ENCODE assay signal across 14 cellular contexts in the genomic region with DNA sequence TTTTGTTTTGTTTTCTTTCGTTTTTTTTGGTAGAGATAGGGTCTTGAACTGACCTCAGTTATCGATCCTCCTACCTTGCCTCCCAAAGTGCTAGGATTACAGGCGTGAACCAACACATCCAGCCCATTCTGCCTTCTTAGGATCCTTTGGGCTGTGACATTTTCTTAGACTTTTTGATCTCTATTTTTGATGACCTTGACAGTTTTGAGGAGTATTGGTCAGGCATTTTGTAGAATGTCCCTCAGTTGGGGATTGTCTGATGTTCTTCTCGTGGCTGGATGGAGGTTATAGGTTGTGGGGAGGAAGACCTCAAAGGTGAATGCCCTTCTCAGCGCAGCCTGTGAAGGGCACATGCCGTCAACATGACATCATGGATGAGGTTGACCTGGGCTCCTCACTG. TPM values are rescaled to one million over a fixed set of nuclear protein-coding genes. Genes with fewer than 3 reads are reported as not detected.
A peak's percentile ranks its signal among the peaks of the same experiment; 100 is the strongest.
DNase-seq lines count a peak whose midpoint lies in the region; ATAC-seq and TF ChIP-seq lines count a peak whose summit lies in the region.
"Had no signal": no experiment of that assay in that cellular context is flagged by ENCODE, and none has a peak within 500 bp of the region (broad histone marks: within the 10 kb centered on the region; RNA-seq: fewer than 3 reads in every experiment).

No MANE protein-coding gene starts in this region.

- peak overlapping the region; percentile 10 to 20 for H3K27ac Mint-ChIP-seq in stimulated activated naive CD8-positive, alpha-beta T cell treated with anti-CD3 and anti-CD28 coated beads, Interleukin-15, amount 100 ng/mL, for 72 hours
- peak overlapping the region; percentile 13 for H3K27ac Mint-ChIP-seq in activated T-helper 17 cell treated with anti-CD3 and anti-CD28 coated beads, Interleukin-2, amount 50 U/mL, for 72 hours
- peak overlapping the region; percentile 18 for H3K27ac Mint-ChIP-seq in type B pancreatic cell

- ATAC-seq in stimulated activated naive CD8-positive, alpha-beta T cell treated with anti-CD3 and anti-CD28 coated beads, Interleukin-15, amount 100 ng/mL, for 72 hours = no peak
- ATAC-seq in stimulated activated naive CD8-positive, alpha-beta T cell treated with anti-CD3 and anti-CD28 coated beads, Interleukin-15, Interleukin-2, amounts not matched to agents 100 U/mL and 50 U/mL, for 24 hours = no peak
- ATAC-seq in activated T-helper 17 cell treated with anti-CD3 and anti-CD28 coated beads, Interleukin-2, amount 50 U/mL, for 72 hours (replicated peaks) = no peak
- ATAC-seq in GM21423 (IDR thresholded peaks at IDR 0.05; ENCODE audit: unreplicated experiment) = no peak
- ATAC-seq: Panc1 had no signal

- H3K27me3 Mint-ChIP-seq in stimulated activated naive CD8-positive, alpha-beta T cell treated with anti-CD3 and anti-CD28 coated beads, Interleukin-15, amount 100 ng/mL, for 72 hours = no peaks in the 10 kb centered on the region
- H3K27me3 Mint-ChIP-seq in activated T-helper 17 cell treated with anti-CD3 and anti-CD28 coated beads, Interleukin-2, amount 50 U/mL, for 72 hours = no peaks in the 10 kb centered on the region
- no peaks in the 10 kb centered on the region for H3K27me3 Mint-ChIP-seq in type B pancreatic cell

- no peak overlapping the region for H3K4me3 Mint-ChIP-seq in stimulated activated naive CD8-positive, alpha-beta T cell treated with anti-CD3 and anti-CD28 coated beads, Interleukin-15, amount 100 ng/mL, for 72 hours
- H3K4me3 Mint-ChIP-seq in activated T-helper 17 cell treated with anti-CD3 and anti-CD28 coated beads, Interleukin-2, amount 50 U/mL, for 72 hours = no peak overlapping the region
- no peak overlapping the region for H3K4me3 Mint-ChIP-seq in type B pancreatic cell

- H3K36me3 Mint-ChIP-seq in activated T-helper 17 cell treated with anti-CD3 and anti-CD28 coated beads, Interleukin-2, amount 50 U/mL, for 72 hours (ENCODE audit: low read depth) = peaks cover 33% of the 10 kb centered on the region
- peaks cover 12% of the 10 kb centered on the region for H3K36me3 Mint-ChIP-seq in type B pancreatic cell

- no peak for TF ChIP-seq CTCF in type B pancreatic cell (conservative IDR thresholded peaks at IDR 0.05)

- no peak for DNase-seq in stimulated activated naive CD8-positive, alpha-beta T cell treated with anti-CD3 and anti-CD28 coated beads, Interleukin-15, amount 100 ng/mL, for 72 hours
- DNase-seq in stimulated activated naive CD8-positive, alpha-beta T cell treated with anti-CD3 and anti-CD28 coated beads, Interleukin-15, Interleukin-2, amounts not matched to agents 100 U/mL and 50 U/mL, for 24 hours = no peak
- DNase-seq in type B pancreatic cell (ENCODE audit: extremely low spot score, unreplicated experiment) (no peak), NCI-H2081 (lab: John Stamatoyannopoulos, UW) (no peak)
- DNase-seq: H7, Karpas-422, NCI-H187 treated with DMSO at 0.1 percent for 48 hours, NCI-H2171, NCI-H510A treated with DMSO at 0.1 percent for 48 hours, Right ventricle myocardium superior, SK-N-SH had no signal

- no peaks in the 10 kb centered on the region for H3K9me3 Mint-ChIP-seq in stimulated activated naive CD8-positive, alpha-beta T cell treated with anti-CD3 and anti-CD28 coated beads, Interleukin-15, amount 100 ng/mL, for 72 hours
- H3K9me3 Mint-ChIP-seq in activated T-helper 17 cell treated with anti-CD3 and anti-CD28 coated beads, Interleukin-2, amount 50 U/mL, for 72 hours = no peaks in the 10 kb centered on the region
- H3K9me3 Mint-ChIP-seq in type B pancreatic cell = no peaks in the 10 kb centered on the region

- H3K4me1 Mint-ChIP-seq in stimulated activated naive CD8-positive, alpha-beta T cell treated with anti-CD3 and anti-CD28 coated beads, Interleukin-15, amount 100 ng/mL, for 72 hours = peaks cover 29% of the 10 kb centered on the region
- H3K4me1 Mint-ChIP-seq in activated T-helper 17 cell treated with anti-CD3 and anti-CD28 coated beads, Interleukin-2, amount 50 U/mL, for 72 hours = peaks cover 4% of the 10 kb centered on the region
- no peaks in the 10 kb centered on the region for H3K4me1 Mint-ChIP-seq in type B pancreatic cell (ENCODE audit: unreplicated experiment)

RNA-seq across cellular contexts. Expression of a gene that starts 8.6 kb away (rescaled TPM):
- 10 to 100 TPM; 38.3 to 45.2 TPM for total RNA-seq in activated T-helper 17 cell treated with anti-CD3 and anti-CD28 coated beads, Interleukin-2, amount 50 U/mL, for 72 hours
- 31.1 and 49.6 TPM in 2 replicates for total RNA-seq in type B pancreatic cell (ENCODE audit: low replicate concordance)

RNA-seq across cellular contexts. Expression of a gene that starts 19.5 kb away (rescaled TPM):
- total RNA-seq in activated T-helper 17 cell treated with anti-CD3 and anti-CD28 coated beads, Interleukin-2, amount 50 U/mL, for 72 hours = 100 to 1,000 TPM; 116 to 178 TPM
- 96.4 and 122 TPM in 2 replicates for total RNA-seq in type B pancreatic cell (ENCODE audit: low replicate concordance)

RNA-seq across cellular contexts. Expression of a gene that starts 29.1 kb away (rescaled TPM):
- total RNA-seq in activated T-helper 17 cell treated with anti-CD3 and anti-CD28 coated beads, Interleukin-2, amount 50 U/mL, for 72 hours = 1 to 10 TPM; 3.9 to 5.0 TPM
- total RNA-seq in type B pancreatic cell (ENCODE audit: low replicate concordance) = 21.3 and 23.2 TPM in 2 replicates
- total RNA-seq: Right ventricle myocardium superior had no signal

RNA-seq across cellular contexts. Expression of a gene that starts 40.0 kb away (rescaled TPM):
- total RNA-seq in activated T-helper 17 cell treated with anti-CD3 and anti-CD28 coated beads, Interleukin-2, amount 50 U/mL, for 72 hours = 10 to 100 TPM; 41.2 to 68.3 TPM
- 87.0 and 133 TPM in 2 replicates for total RNA-seq in type B pancreatic cell (ENCODE audit: low replicate concordance)

RNA-seq across cellular contexts. Expression of a gene that starts 42.8 kb away (rescaled TPM):
- not detected for total RNA-seq in activated T-helper 17 cell treated with anti-CD3 and anti-CD28 coated beads, Interleukin-2, amount 50 U/mL, for 72 hours
- total RNA-seq in type B pancreatic cell (ENCODE audit: low replicate concordance) = 2.1 and 2.6 TPM in 2 replicates
- total RNA-seq: Right ventricle myocardium superior had no signal
